24 cellular contexts compared by ENCODE assay signal in the genomic region with DNA sequence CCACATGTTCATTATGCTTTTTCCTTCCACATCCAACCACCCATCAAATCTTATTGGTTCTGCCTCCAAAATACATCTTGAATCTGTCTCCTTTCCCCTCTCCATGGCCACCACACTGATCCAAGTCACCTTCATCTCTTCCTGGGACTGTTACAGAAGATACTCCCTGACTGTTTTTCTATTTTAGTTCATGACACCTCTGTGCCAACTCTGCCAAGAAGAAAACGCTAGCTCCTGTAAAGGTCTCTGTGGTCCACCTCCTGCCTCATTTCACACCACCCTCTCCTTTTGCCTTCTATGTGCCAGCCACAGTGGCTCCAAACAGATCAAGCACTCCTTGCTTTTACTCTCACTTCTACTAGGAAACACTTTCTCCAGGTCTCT.
"Had no signal": no experiment of that assay in that cellular context is flagged by ENCODE, and none has a peak within 500 bp of the region (broad histone marks: within the 10 kb centered on the region; RNA-seq: fewer than 3 reads in every experiment).

No MANE protein-coding gene starts in this region.

- H3K4me3 ChIP-seq: lung, SJSA1, testis had no signal

- H3K27ac Mint-ChIP-seq: activated CD4-positive, alpha-beta memory T cell treated with anti-CD3 and anti-CD28 coated beads for 36 hours; nephron; stimulated activated memory B cell treated with anti-CD40 and anti-IgM and Interleukin-4, amounts not matched to agents 10 μg/mL and 1 μg/mL and 100 μg/mL, for 72 hours; type B pancreatic cell; WTC11 had no signal

- H3K27me3 ChIP-seq: brain microvascular endothelial cell, foreskin keratinocyte, SJSA1, testis had no signal

- H3K27me3 Mint-ChIP-seq: activated CD4-positive, alpha-beta memory T cell treated with anti-CD3 and anti-CD28 coated beads for 36 hours; activated T-helper 17 cell treated with anti-CD3 and anti-CD28 coated beads, Interleukin-2, amount 50 U/mL, for 72 hours; stimulated activated memory B cell treated with anti-CD40 and anti-IgM and Interleukin-4, amounts not matched to agents 10 μg/mL and 1 μg/mL and 100 μg/mL, for 72 hours; type B pancreatic cell had no signal

- DNase-seq: activated CD4-positive, alpha-beta memory T cell treated with anti-CD3 and anti-CD28 coated beads for 36 hours; activated CD4-positive, alpha-beta T cell treated with anti-CD3 and anti-CD28 coated beads for 4 hours; activated naive CD4-positive, alpha-beta T cell; activated T-cell treated with anti-CD3 and anti-CD28 coated beads for 4 hours; aorta; brain microvascular endothelial cell; caudate nucleus; dermis blood vessel endothelial cell; effector CD8-positive, alpha-beta T cell; erythroblast; foreskin keratinocyte; small intestine; stimulated activated CD4-positive, alpha-beta T cell treated with anti-CD3 and anti-CD28 coated beads, Interleukin-2, amount 100 ng/mL, for 24 hours; T-helper 1 cell; testis had no signal

- ATAC-seq: activated T-helper 17 cell treated with anti-CD3 and anti-CD28 coated beads, Interleukin-2, amount 50 U/mL, for 72 hours; foreskin keratinocyte; left lobe of liver; sciatic nerve; stimulated activated memory B cell treated with anti-CD40 and anti-IgM and Interleukin-4, amounts not matched to agents 10 μg/mL and 1 μg/mL and 100 μg/mL, for 72 hours; WTC11 had no signal

- H3K4me3 Mint-ChIP-seq: activated CD4-positive, alpha-beta memory T cell treated with anti-CD3 and anti-CD28 coated beads for 36 hours; activated T-helper 17 cell treated with anti-CD3 and anti-CD28 coated beads, Interleukin-2, amount 50 U/mL, for 72 hours; nephron; stimulated activated memory B cell treated with anti-CD40 and anti-IgM and Interleukin-4, amounts not matched to agents 10 μg/mL and 1 μg/mL and 100 μg/mL, for 72 hours; type B pancreatic cell; WTC11 had no signal

- H3K4me1 Mint-ChIP-seq: activated T-helper 17 cell treated with anti-CD3 and anti-CD28 coated beads, Interleukin-2, amount 50 U/mL, for 72 hours; nephron; stimulated activated memory B cell treated with anti-CD40 and anti-IgM and Interleukin-4, amounts not matched to agents 10 μg/mL and 1 μg/mL and 100 μg/mL, for 72 hours; WTC11 had no signal

- H3K9me3 ChIP-seq: SJSA1, testis had no signal

- H3K4me1 ChIP-seq: foreskin keratinocyte, SJSA1, testis had no signal

- H3K27ac ChIP-seq: brain microvascular endothelial cell, foreskin keratinocyte, SJSA1, testis had no signal

- H3K9me3 Mint-ChIP-seq: activated CD4-positive, alpha-beta memory T cell treated with anti-CD3 and anti-CD28 coated beads for 36 hours; activated T-helper 17 cell treated with anti-CD3 and anti-CD28 coated beads, Interleukin-2, amount 50 U/mL, for 72 hours; stimulated activated memory B cell treated with anti-CD40 and anti-IgM and Interleukin-4, amounts not matched to agents 10 μg/mL and 1 μg/mL and 100 μg/mL, for 72 hours; type B pancreatic cell had no signal
